9 cellular contexts compared by ENCODE assay signal in genomic region chr3:29683306-29683993, GRCh38.
DNase-seq lines count a peak whose midpoint lies in the region; ATAC-seq and TF ChIP-seq lines count a peak whose summit lies in the region.
"Had no signal": no experiment of that assay in that cellular context is flagged by ENCODE, and none has a peak within 500 bp of the region (broad histone marks: within the 10 kb centered on the region; RNA-seq: fewer than 3 reads in every experiment).

No MANE protein-coding gene starts in this region.

- DNase-seq in Right ventricle myocardium inferior (ENCODE audit: missing footprints), result no peak
- no peak for DNase-seq in cardiac septum (ENCODE audit: low spot score)
- peak; percentile 2 for DNase-seq in HPDE6-E6E7 (ENCODE audit: extremely low spot score)
- DNase-seq in erythroblast (lab: John Stamatoyannopoulos, UW), result peak; percentile 89 to 94
- DNase-seq in stimulated activated naive CD4-positive, alpha-beta T cell (lab: John Stamatoyannopoulos, UW), result no peak
- no peak for DNase-seq in prostate gland (ENCODE audit: low spot score)
- no peak for DNase-seq in inferior parietal cortex (ENCODE audit: extremely low spot score)

- 25% methylated on average over 3 of the region's 3 CpGs for WGBS in prostate gland

- H3K4me1 ChIP-seq in skeletal muscle tissue (ENCODE audit: control insufficient read depth in 3 of 3, insufficient read depth in 3 of 3, low read length in 3 of 3) (peaks cover 0 to 6% (median 0%) of the 10 kb centered on the region in 3 donors), prostate gland (replicated peaks) (no peaks in the 10 kb centered on the region)

- TF ChIP-seq POLR2A in erythroblast (IDR thresholded peaks at IDR 0.05; ENCODE audit: low read length) (no peak), prostate gland (IDR thresholded peaks at IDR 0.05) (no peak)

- H3K27ac ChIP-seq in skeletal muscle tissue (ENCODE audit: low read depth, low read length), result peak overlapping the region; percentile 10
- H3K27ac ChIP-seq in prostate gland, result peak overlapping the region in 1 of 2 donors; percentile 16
- H3K27ac ChIP-seq: skin epidermis had no signal

- H3K9me3 ChIP-seq in skeletal muscle tissue (ENCODE audit: control insufficient read depth in 3 of 3, low read length in 3 of 3) (peaks cover 0 to 2% (median 0%) of the 10 kb centered on the region in 3 donors), prostate gland (no peaks in the 10 kb centered on the region)

- H3K9ac ChIP-seq in skeletal muscle tissue (ENCODE audit: low read depth in 1 of 3, low read length in 3 of 3), result no peak overlapping the region

- TF ChIP-seq CTCF in prostate gland (IDR thresholded peaks at IDR 0.05), result no peak

- intact Hi-C loops in Right ventricle myocardium inferior (cut with DNase I) (loop anchor here (5.0 kb wide), 1 partner anchor 41 kb away; no protein-coding TSS in a partner anchor), cardiac septum (cut with DNase I) (loop anchor here (2.0 to 5.0 kb wide), 3 partner anchors 36 to 403 kb away; partner anchors contain the start of gene RBMS3), prostate gland (cut with DNase I) (no loop called here)

- H3K4me3 ChIP-seq in skeletal muscle tissue (ENCODE audit: low read length in 3 of 3) (no peak overlapping the region), prostate gland (no peak overlapping the region)
- H3K4me3 ChIP-seq: skin epidermis had no signal

- ATAC-seq in Right ventricle myocardium inferior, result peak; percentile 81

- H3K27me3 ChIP-seq in skeletal muscle tissue (ENCODE audit: control insufficient read depth in 3 of 3, insufficient read depth in 3 of 3, low read length in 3 of 3), result no peaks in the 10 kb centered on the region
- no peaks in the 10 kb centered on the region for H3K27me3 ChIP-seq in prostate gland (replicated peaks; ENCODE audit: insufficient read depth)

- H3K36me3 ChIP-seq in skeletal muscle tissue (ENCODE audit: control insufficient read depth in 3 of 3, insufficient read depth in 3 of 3, low read length in 3 of 3), result no peaks in the 10 kb centered on the region
- no peaks in the 10 kb centered on the region for H3K36me3 ChIP-seq in prostate gland

Comparison
In these comparisons a context has a peak if more than half of its experiments do, and no peak if none do; other contexts are left out.
1. DNase-seq: peak in HPDE6-E6E7 (single experiment) and erythroblast (2 of 2); none in Right ventricle myocardium inferior (single experiment), cardiac septum (single experiment), stimulated activated naive CD4-positive, alpha-beta T cell (0 of 6), prostate gland (single experiment) and inferior parietal cortex (single experiment).